In the genomic region with DNA sequence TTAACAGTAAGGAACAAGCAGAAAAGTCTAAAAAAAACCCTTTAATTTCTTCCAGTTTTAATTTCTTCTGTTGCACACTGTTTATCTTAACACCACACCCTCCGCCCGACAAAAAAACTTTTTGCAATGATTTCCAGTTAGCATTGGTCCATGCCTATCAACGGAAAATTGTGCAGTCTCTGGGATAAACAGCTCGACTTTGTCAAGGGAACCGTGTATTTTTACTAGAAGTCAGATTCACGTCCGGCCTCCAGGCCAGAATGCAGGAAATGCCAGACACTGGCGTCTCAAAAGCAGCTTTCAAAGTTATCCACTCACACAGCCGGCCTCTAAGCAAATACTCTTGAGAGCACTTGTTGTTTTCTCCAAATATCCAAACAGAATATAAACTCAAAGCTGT, we compare ENCODE assay signal across 8 cellular contexts. TPM values are rescaled to one million over a fixed set of nuclear protein-coding genes. Genes with fewer than 3 reads are reported as not detected.
DNase-seq lines count a peak whose midpoint lies in the region; ATAC-seq and TF ChIP-seq lines count a peak whose summit lies in the region.

No MANE protein-coding gene starts in this region.

- intact Hi-C loops in left ventricle myocardium inferior (cut with micrococcal nuclease) = no loop called here

- H4K91ac ChIP-seq in H9 (ENCODE audit: insufficient read length, low read depth, low read length) = no peak overlapping the region

- H4K5ac ChIP-seq in H9 (ENCODE audit: insufficient read length, low read depth, low read length) = no peak overlapping the region

- H3K4me3 ChIP-seq in left ventricle myocardium inferior (peak overlapping the region; percentile 68), skin epidermis (no peak overlapping the region)

- no peak overlapping the region for H4K8ac ChIP-seq in H9 (replicated peaks; ENCODE audit: insufficient read length, low read depth, low read length)

- H3K14ac ChIP-seq in H9 (ENCODE audit: insufficient read depth, low read length) = no peak overlapping the region

- H3K23ac ChIP-seq in H9 (ENCODE audit: insufficient read length, low read depth, low read length) = no peak overlapping the region

- H3K27me3 ChIP-seq in H9 (ENCODE audit: insufficient read depth, low read length) (no peaks in the 10 kb centered on the region), left ventricle myocardium inferior (ENCODE audit: low read depth) (no peaks in the 10 kb centered on the region)

- H4K20me1 ChIP-seq in H9 (ENCODE audit: control insufficient read depth, insufficient read depth, insufficient read length) = no peaks in the 10 kb centered on the region

- H3K36me3 ChIP-seq in left ventricle myocardium inferior = peaks cover 40% of the 10 kb centered on the region

- ATAC-seq in activated naive CD8-positive, alpha-beta T cell treated with anti-CD3 and anti-CD28 coated beads, Interleukin-2, amount 10 ng/mL, durations not matched to agents 7 days and 5 days (ENCODE audit: low read depth) = no peak
- no peak for ATAC-seq in GM21825 (IDR thresholded peaks at IDR 0.05; ENCODE audit: unreplicated experiment)

- no peaks in the 10 kb centered on the region for H3K9me3 Mint-ChIP-seq in H9
- peaks cover 3% of the 10 kb centered on the region for H3K9me3 Mint-ChIP-seq in activated naive CD8-positive, alpha-beta T cell treated with anti-CD3 and anti-CD28 coated beads, Interleukin-2, amount 10 ng/mL, durations not matched to agents 7 days and 5 days

- no peak overlapping the region for H3K4ac ChIP-seq in H9 (ENCODE audit: low read depth, low read length)

- in situ Hi-C loops in ACHN (cut with HindIII; ENCODE audit: low pct_ligation_motif_present, low pct_unique_long_range_greater_than_20kb, low sequenced_read_pairs) = no loop called here

- no peak overlapping the region for H3K4me2 ChIP-seq in H9 (ENCODE audit: insufficient read depth, insufficient read length, low read length)

- WGBS in H9 (ENCODE audit: extremely low coverage, insufficient read length, low lambda C conversion rate) = no CpG with 5 or more reads among the region's 9 CpGs

- H3K4me1 ChIP-seq in H9 (ENCODE audit: insufficient read depth, low read length) = no peaks in the 10 kb centered on the region
- peaks cover 51% of the 10 kb centered on the region for H3K4me1 ChIP-seq in left ventricle myocardium inferior

- H3K27me3 Mint-ChIP-seq in H9 (ENCODE audit: low read depth) = peaks cover 1% of the 10 kb centered on the region; the same call in 1 of the 2 replicates
- H3K27me3 Mint-ChIP-seq in activated naive CD8-positive, alpha-beta T cell treated with anti-CD3 and anti-CD28 coated beads, Interleukin-2, amount 10 ng/mL, durations not matched to agents 7 days and 5 days = no peaks in the 10 kb centered on the region

- H2BK5ac ChIP-seq in H9 (ENCODE audit: insufficient read length, low read length) = no peak overlapping the region

- H3K9ac ChIP-seq in H9 (ENCODE audit: extremely low read depth, insufficient read length, low read length) = no peak overlapping the region

- TF ChIP-seq CTCF in H9 (conservative IDR thresholded peaks at IDR 0.05) (no peak), left ventricle myocardium inferior (IDR thresholded peaks at IDR 0.05; ENCODE audit: borderline replicate concordance) (no peak)

- POLR2A ChIA-PET in activated naive CD8-positive, alpha-beta T cell treated with anti-CD3 and anti-CD28 coated beads, Interleukin-2, amount 10 ng/mL, durations not matched to agents 7 days and 5 days (lab: Charles Lee) = interaction anchor here (1.1 to 6.0 kb wide), 2 partner anchors 26 to 164 kb away, joined by 4 to 70 read pairs; no protein-coding TSS in a partner anchor

- no peak overlapping the region for H2BK15ac ChIP-seq in H9 (ENCODE audit: low read depth, low read length)

- H2BK20ac ChIP-seq in H9 (ENCODE audit: low read depth, low read length, poor library complexity, severe bottlenecking) = no peak overlapping the region

- no peak overlapping the region for H2BK120ac ChIP-seq in H9 (ENCODE audit: low read depth, low read length, poor library complexity, severe bottlenecking)

- H3K27ac Mint-ChIP-seq in H9 = peak overlapping the region in 2 of 3 experiments; percentile 45 to 85; a peak in 4 of 7 replicates
- H3K27ac Mint-ChIP-seq in activated naive CD8-positive, alpha-beta T cell treated with anti-CD3 and anti-CD28 coated beads, Interleukin-2, amount 10 ng/mL, durations not matched to agents 7 days and 5 days = peak overlapping the region; percentile 96

- no peak overlapping the region for H2AK5ac ChIP-seq in H9 (ENCODE audit: insufficient read length, low read length)

- H2AFZ ChIP-seq in H9 (ENCODE audit: low read length) = no peak overlapping the region

- no peaks in the 10 kb centered on the region for H3K79me1 ChIP-seq in H9 (ENCODE audit: insufficient read depth, low read depth, low read length, poor library complexity, severe bottlenecking)

- no peak overlapping the region for H3K56ac ChIP-seq in H9 (ENCODE audit: insufficient read length, low read depth, low read length)

- H2BK12ac ChIP-seq in H9 (ENCODE audit: insufficient read length, low read depth, low read length) = no peak overlapping the region

- no peaks in the 10 kb centered on the region for H3K23me2 ChIP-seq in H9 (ENCODE audit: insufficient read length, low read depth, low read length, poor library complexity, severe bottlenecking)

- no peaks in the 10 kb centered on the region for H3K79me2 ChIP-seq in H9 (ENCODE audit: insufficient read depth, low read length)

- H3K9me3 ChIP-seq in H9 (ENCODE audit: control insufficient read depth, low read depth, low read length) (no peaks in the 10 kb centered on the region), left ventricle myocardium inferior (replicated peaks) (peaks cover 4% of the 10 kb centered on the region)

- DNase-seq in H9 (no peak), left ventricle myocardium inferior (no peak), UCSD-AML1 (lab: John Stamatoyannopoulos, UW; ENCODE audit: unreplicated experiment) (no peak), ACHN (no peak), cortex of kidney (lab: John Stamatoyannopoulos, UW) (no peak)
- DNase-seq in activated naive CD8-positive, alpha-beta T cell treated with anti-CD3 and anti-CD28 coated beads, Interleukin-2, amount 10 ng/mL, durations not matched to agents 7 days and 5 days = no peak

- H3K18ac ChIP-seq in H9 (ENCODE audit: insufficient read length, low read depth, low read length) = no peak overlapping the region

- H3T11ph ChIP-seq in H9 (ENCODE audit: low read length) = no peak overlapping the region

- peaks cover 12 to 26% of the 10 kb centered on the region in 2 experiments for H3K4me1 Mint-ChIP-seq in H9
- H3K4me1 Mint-ChIP-seq in activated naive CD8-positive, alpha-beta T cell treated with anti-CD3 and anti-CD28 coated beads, Interleukin-2, amount 10 ng/mL, durations not matched to agents 7 days and 5 days = peaks cover 47% of the 10 kb centered on the region

- peaks cover 27 to 46% (median 43%) of the 10 kb centered on the region in 3 experiments for H3K36me3 Mint-ChIP-seq in H9 (ENCODE audit: insufficient read depth in 1 of 3, low read depth in 3 of 3)
- H3K36me3 Mint-ChIP-seq in activated naive CD8-positive, alpha-beta T cell treated with anti-CD3 and anti-CD28 coated beads, Interleukin-2, amount 10 ng/mL, durations not matched to agents 7 days and 5 days = peaks cover 46% of the 10 kb centered on the region

- H3K27ac ChIP-seq in H9 (ENCODE audit: insufficient read length, low read depth, low read length) (no peak overlapping the region), left ventricle myocardium inferior (replicated peaks) (peak overlapping the region; percentile 85), skin epidermis (peak overlapping the region in 13 of 21 experiments; percentile 0 to 81 (median 60))

- no peak overlapping the region for H3K4me3 Mint-ChIP-seq in H9
- H3K4me3 Mint-ChIP-seq in activated naive CD8-positive, alpha-beta T cell treated with anti-CD3 and anti-CD28 coated beads, Interleukin-2, amount 10 ng/mL, durations not matched to agents 7 days and 5 days = peak overlapping the region; percentile 35

RNA-seq across cellular contexts. Expression of gene NUP210L, which starts 0.4 kb away (rescaled TPM):
- total RNA-seq in H9 (2021) (0.04 TPM in 1 of 2 replicates, not detected in the other), left ventricle myocardium inferior (0.30 TPM)
- under 1 TPM; 0.11 to 0.17 TPM for total RNA-seq in activated naive CD8-positive, alpha-beta T cell treated with anti-CD3 and anti-CD28 coated beads, Interleukin-2, amount 10 ng/mL, durations not matched to agents 7 days and 5 days

RNA-seq across cellular contexts. Expression of gene TPM3, which starts 36.6 kb away (rescaled TPM):
- total RNA-seq in H9 (2021) = 508 and 513 TPM in 2 replicates
- 100 to 1,000 TPM; 654 to 664 TPM for total RNA-seq in activated naive CD8-positive, alpha-beta T cell treated with anti-CD3 and anti-CD28 coated beads, Interleukin-2, amount 10 ng/mL, durations not matched to agents 7 days and 5 days
- total RNA-seq in left ventricle myocardium inferior = 161 TPM

RNA-seq across cellular contexts. Expression of gene CFAP141, which starts 50.9 kb away (rescaled TPM):
- not detected in 2 replicates for total RNA-seq in H9 (2021)
- not detected for total RNA-seq in activated naive CD8-positive, alpha-beta T cell treated with anti-CD3 and anti-CD28 coated beads, Interleukin-2, amount 10 ng/mL, durations not matched to agents 7 days and 5 days
- total RNA-seq in left ventricle myocardium inferior = not detected
